1 cellular context compared by ENCODE assay signal in genomic region chr3:119613201-119613600, GRCh38.
TF ChIP-seq lines count a peak whose summit lies in the region.

No MANE protein-coding gene starts in this region.

TF ChIP-seq in GM12878, 131 proteins besides CTCF, POLR2A, EP300 and RAD21:
- TF ChIP-seq ZBTB33 (IDR thresholded peaks at IDR 0.05) (no peak), SMC3 (IDR thresholded peaks at IDR 0.05; ENCODE audit: borderline replicate concordance, low read length) (no peak), MEF2A (IDR thresholded peaks at IDR 0.05; ENCODE audit: insufficient read depth, low read depth, low read length) (peak; percentile 59; the same call in 1 of the 2 replicates), RUNX3 (IDR thresholded peaks at IDR 0.05; ENCODE audit: low read length) (peak; percentile 58; the same call in 1 of the 2 replicates), SKIL (IDR thresholded peaks at IDR 0.05; ENCODE audit: low read depth, poor library complexity, severe bottlenecking) (no peak), FOS (IDR thresholded peaks at IDR 0.05; ENCODE audit: borderline replicate concordance, extremely low read depth, insufficient read length) (no peak), CBFB (IDR thresholded peaks at IDR 0.05; ENCODE audit: low read depth) (no peak), TBL1XR1 (IDR thresholded peaks at IDR 0.05; ENCODE audit: low read depth, low read length) (no peak), NR2F1 (conservative IDR thresholded peaks at IDR 0.05) (no peak), SPI1 (IDR thresholded peaks at IDR 0.05; ENCODE audit: borderline replicate concordance, insufficient read depth, low read depth, low read length) (no peak), IRF3 (IDR thresholded peaks at IDR 0.05) (no peak), FOXM1 (IDR thresholded peaks at IDR 0.05; ENCODE audit: low read depth, low read length) (no peak)
